Comparison of ENCODE assay signal across 9 cellular contexts in the genomic region with DNA sequence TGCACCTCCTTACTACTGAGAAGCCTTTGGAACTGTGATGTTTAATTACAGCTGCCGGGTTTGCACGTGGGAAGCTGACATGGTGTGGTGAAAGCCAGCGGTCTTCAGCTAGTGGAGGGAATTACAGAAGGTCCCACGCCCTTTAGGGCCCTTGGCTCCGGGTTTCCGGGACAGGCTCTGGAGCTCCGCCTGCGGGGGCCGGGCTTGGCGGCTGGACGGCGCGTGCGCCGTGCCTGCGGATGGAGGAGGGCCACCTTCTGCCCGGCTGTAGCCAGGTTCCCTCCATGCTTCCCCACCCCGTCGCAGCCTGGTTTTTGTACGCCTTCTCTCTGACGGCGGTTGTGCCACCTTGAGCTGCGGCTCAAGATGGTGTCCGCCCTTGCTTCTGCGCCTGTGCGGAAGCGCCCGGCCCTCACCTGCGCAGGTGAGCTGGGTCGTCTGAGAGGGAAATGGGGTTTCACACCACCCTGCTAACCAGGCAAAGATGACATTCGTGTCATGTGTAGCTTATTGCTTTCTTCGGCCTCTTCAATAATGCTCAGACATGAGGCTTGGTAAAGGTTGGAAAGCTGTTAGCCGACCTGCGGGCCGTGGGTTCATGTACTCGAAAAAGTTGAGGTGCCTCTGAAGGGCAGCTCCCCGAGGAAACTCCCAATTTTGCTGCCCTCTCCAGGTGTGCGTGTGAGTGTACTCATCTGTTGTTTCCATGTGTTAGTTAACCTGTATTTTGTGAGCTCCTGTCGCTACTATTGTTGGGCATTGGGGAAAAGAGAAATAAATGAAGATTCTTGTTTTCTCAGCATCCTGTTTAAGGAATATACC. TPM values are rescaled to one million over a fixed set of nuclear protein-coding genes. Genes with fewer than 3 reads are reported as not detected.
DNase-seq lines count a peak whose midpoint lies in the region; ATAC-seq and TF ChIP-seq lines count a peak whose summit lies in the region.
"Had no signal": no experiment of that assay in that cellular context is flagged by ENCODE, and none has a peak within 500 bp of the region (broad histone marks: within the 10 kb centered on the region; RNA-seq: fewer than 3 reads in every experiment).

No MANE protein-coding gene starts in this region.

- TF ChIP-seq CTCF in heart left ventricle (IDR thresholded peaks at IDR 0.05) (peak in 2 of 12 donors; percentile 3 to 11), uterus (IDR thresholded peaks at IDR 0.05) (no peak), A673 (conservative IDR thresholded peaks at IDR 0.05; ENCODE audit: low read depth, low read length) (no peak), osteocyte (IDR thresholded peaks at IDR 0.05) (no peak)

- no peaks in the 10 kb centered on the region for H3K9me3 Mint-ChIP-seq in osteocyte (ENCODE audit: unreplicated experiment)

- H3K27me3 ChIP-seq in heart left ventricle (no peaks in the 10 kb centered on the region), uterus (no peaks in the 10 kb centered on the region), A673 (replicated peaks; ENCODE audit: insufficient read depth, low read depth, low read length, poor library complexity) (no peaks in the 10 kb centered on the region)

- H3K27ac ChIP-seq in heart left ventricle, result peak overlapping the region in 5 of 12 donors; percentile 2 to 34 (median 21)
- H3K27ac ChIP-seq in uterus, result no peak overlapping the region
- no peak overlapping the region for H3K27ac ChIP-seq in A673 (ENCODE audit: low read depth, low read length, poor library complexity, severe bottlenecking)

- CTCF ChIA-PET in A673 (lab: Charles Lee), result no interaction called here

- ATAC-seq in GM21529 (IDR thresholded peaks at IDR 0.05; ENCODE audit: unreplicated experiment) (peak; percentile 61), heart left ventricle (peak; percentile 72 to 97 (median 96))

- POLR2A ChIA-PET in A673 (lab: Charles Lee; ENCODE audit: low non-redundant PET), result no interaction called here

- H3K4me1 ChIP-seq in heart left ventricle (peaks cover 0 to 17% (median 6%) of the 10 kb centered on the region in 12 donors), uterus (no peaks in the 10 kb centered on the region), A673 (ENCODE audit: insufficient read depth, low read length, poor library complexity, severe bottlenecking) (no peaks in the 10 kb centered on the region)

- peak; percentile 50 for DNase-seq in SKM-1 treated with dmso at 0.1 percent for 144 hours (lab: John Stamatoyannopoulos, UW; ENCODE audit: unreplicated experiment)
- DNase-seq in activated naive CD8-positive, alpha-beta T cell treated with anti-CD3 and anti-CD28 coated beads, Interleukin-2, amount 50 U/mL, for 16 hours (ENCODE audit: low read depth, low spot score), result peak; percentile 14
- DNase-seq in heart left ventricle, result peak; percentile 79 to 89 (median 85)
- peak; percentile 62 for DNase-seq in retina
- DNase-seq in uterus, result peak; percentile 41 to 69
- no peak for DNase-seq in A673 (ENCODE audit: low spot score)
- DNase-seq in osteocyte (ENCODE audit: extremely low spot score, unreplicated experiment), result no peak

- no TSS peak for BruUV-seq in A673 (replicated peaks; lab: Mats Ljungman, UMichigan)

- no peak overlapping the region for H3K4me3 Mint-ChIP-seq in osteocyte (ENCODE audit: unreplicated experiment)

- TF ChIP-seq POLR2A in heart left ventricle (IDR thresholded peaks at IDR 0.05) (no peak), uterus (IDR thresholded peaks at IDR 0.05) (peak in 1 of 2 donors; percentile 10)

- no peaks in the 10 kb centered on the region for H3K4me1 Mint-ChIP-seq in osteocyte (ENCODE audit: unreplicated experiment)

- peaks cover 13% of the 10 kb centered on the region for H3K36me3 Mint-ChIP-seq in osteocyte (ENCODE audit: unreplicated experiment)

- intact Hi-C loops in heart left ventricle (cut with DNase I), result loop anchor here in 2 of 10 donors (5.0 to 10.0 kb wide), 2 partner anchors 349 to 427 kb away; a partner anchor contains a TSS
- intact Hi-C loops in uterus (cut with DNase I; ENCODE audit: low total_unique reads), result no loop called here
- intact Hi-C loops in A673 (cut with micrococcal nuclease; ENCODE audit: unreplicated experiment), result no loop called here

- H3K9me3 ChIP-seq in heart left ventricle (no peaks in the 10 kb centered on the region), uterus (no peaks in the 10 kb centered on the region), A673 (ENCODE audit: low read depth, low read length, poor library complexity, severe bottlenecking) (no peaks in the 10 kb centered on the region)

- no peaks in the 10 kb centered on the region for H3K27me3 Mint-ChIP-seq in osteocyte (ENCODE audit: unreplicated experiment)

- H3K36me3 ChIP-seq in heart left ventricle (peaks cover 0 to 25% (median 13%) of the 10 kb centered on the region in 9 donors), uterus (no peaks in the 10 kb centered on the region), A673 (ENCODE audit: insufficient read depth, low read length, poor library complexity, severe bottlenecking) (peaks cover 43% of the 10 kb centered on the region)

- no peak overlapping the region for H3K27ac Mint-ChIP-seq in osteocyte (ENCODE audit: unreplicated experiment)

- 17 to 22% (median 20%) methylated on average over 30 to 39 of the region's 39 CpGs for WGBS in heart left ventricle, 4 donors

- peak overlapping the region in 11 of 12 donors; percentile 13 to 61 (median 49) for H3K4me3 ChIP-seq in heart left ventricle
- H3K4me3 ChIP-seq in uterus, result peak overlapping the region; percentile 26 to 27
- H3K4me3 ChIP-seq in A673 (ENCODE audit: low read depth, low read length, poor library complexity, severe bottlenecking), result no peak overlapping the region

RNA-seq across cellular contexts. Expression of a gene that starts 36.6 kb away (rescaled TPM):
- total RNA-seq in heart left ventricle, result under 1 TPM in 2 of 9 donors, not detected in 7; 0.02 TPM
- under 1 TPM; under 0.01 TPM for polyA plus RNA-seq in heart left ventricle
- total RNA-seq in uterus, result under 1 TPM in 1 of 4 donors, not detected in 3; 0.07 TPM
- 0.79 and 0.97 TPM in 2 replicates for total RNA-seq in A673 (2021)
- 0.27 and 0.34 TPM in 2 replicates for total RNA-seq in osteocyte
- total RNA-seq: activated CD8-positive, alpha-beta memory T cell treated with anti-CD3 and anti-CD28 coated beads for 36 hours had no signal

RNA-seq across cellular contexts. Expression of a gene that starts 38.6 kb away (rescaled TPM):
- total RNA-seq in heart left ventricle (10 to 100 TPM; 31.3 to 56.3 (median 40.0) TPM), uterus (10 to 100 TPM; 24.4 to 83.7 (median 58.6) TPM), A673 (2021) (99.6 and 111 TPM in 2 replicates), osteocyte (82.6 and 83.7 TPM in 2 replicates)
- 10 to 100 TPM; 20.7 to 30.4 TPM for polyA plus RNA-seq in heart left ventricle

Comparison
In these comparisons a context has a peak if more than half of its experiments do, and no peak if none do; other contexts are left out.
1. DNase-seq: peak in SKM-1 treated with dmso at 0.1 percent for 144 hours (single experiment), activated naive CD8-positive, alpha-beta T cell treated with anti-CD3 and anti-CD28 coated beads, Interleukin-2, amount 50 U/mL, for 16 hours (single experiment), heart left ventricle (5 of 5), retina (single experiment) and uterus (2 of 2); none in A673 (single experiment) and osteocyte (single experiment).